8 cellular contexts compared by ENCODE assay signal in genomic region chrX:74419861-74420193, GRCh38. TPM values are rescaled to one million over a fixed set of nuclear protein-coding genes. Genes with fewer than 3 reads are reported as not detected.
DNase-seq lines count a peak whose midpoint lies in the region; ATAC-seq, FAIRE-seq and TF ChIP-seq lines count a peak whose summit lies in the region.

No MANE protein-coding gene starts in this region.

- H3K9me3 ChIP-seq in CD4-positive, alpha-beta T cell (ENCODE audit: control insufficient read depth, low read length): no peaks in the 10 kb centered on the region
- H3K9me3 ChIP-seq in ectodermal cell (ENCODE audit: control insufficient read depth, low read length) (no peaks in the 10 kb centered on the region), mucosa of stomach (ENCODE audit: control insufficient read depth, low read length) (no peaks in the 10 kb centered on the region)

- H3K4me3 ChIP-seq in ectodermal cell (ENCODE audit: insufficient read depth, low read depth, low read length): peak overlapping the region; percentile 62
- no peak overlapping the region for H3K4me3 ChIP-seq in mucosa of stomach (ENCODE audit: low read length)

- no peak overlapping the region for H3K27ac Mint-ChIP-seq in CD4-positive, alpha-beta T cell

- H3K9me3 Mint-ChIP-seq in CD4-positive, alpha-beta T cell: no peaks in the 10 kb centered on the region

- H3K4me1 Mint-ChIP-seq in CD4-positive, alpha-beta T cell (ENCODE audit: low read depth): peaks cover 7% of the 10 kb centered on the region

- H3K36me3 Mint-ChIP-seq in CD4-positive, alpha-beta T cell (ENCODE audit: low read depth): no peaks in the 10 kb centered on the region

- 2 to 4% methylated on average over 20 of the region's 20 CpGs for WGBS in ectodermal cell, 2 experiments

- peak overlapping the region; percentile 93 for H3K4me3 Mint-ChIP-seq in CD4-positive, alpha-beta T cell

- H3K4me1 ChIP-seq in ectodermal cell (ENCODE audit: control insufficient read depth, insufficient read depth, low read length): peaks cover 10% of the 10 kb centered on the region
- H3K4me1 ChIP-seq in mucosa of stomach (ENCODE audit: control insufficient read depth, insufficient read depth, low read length): no peaks in the 10 kb centered on the region

- no peak for TF ChIP-seq CTCF in CD4-positive, alpha-beta T cell (IDR thresholded peaks at IDR 0.05)
- TF ChIP-seq CTCF in omental fat pad (IDR thresholded peaks at IDR 0.05): no peak

- intact Hi-C loops in CD4-positive, alpha-beta T cell (cut with DNase I, micrococcal nuclease): no loop called here

- H3K27me3 Mint-ChIP-seq in CD4-positive, alpha-beta T cell: peaks cover 33% of the 10 kb centered on the region

- peak overlapping the region; percentile 53 for H3K9ac ChIP-seq in mucosa of stomach (ENCODE audit: low read length)

- ATAC-seq in CD4-positive, alpha-beta T cell (ENCODE audit: poor library complexity): no peak
- no peak for ATAC-seq in omental fat pad (ENCODE audit: low FRiP score)

- H3K27ac ChIP-seq in CD4-positive, alpha-beta T cell (ENCODE audit: low read depth, low read length): no peak overlapping the region
- H3K27ac ChIP-seq in ectodermal cell (ENCODE audit: insufficient read depth, low read depth, low read length, poor library complexity, severe bottlenecking): no peak overlapping the region

- POLR2A ChIA-PET in CD4-positive, alpha-beta T cell (lab: Charles Lee): no interaction called here

- CTCF ChIA-PET in CD4-positive, alpha-beta T cell (lab: Charles Lee): no interaction called here

- FAIRE-seq in frontal cortex (lab: Jason Lieb, UNC): no peak

- peaks cover 12% of the 10 kb centered on the region for H3K27me3 ChIP-seq in CD4-positive, alpha-beta T cell (ENCODE audit: control insufficient read depth, insufficient read depth, low read length)
- no peaks in the 10 kb centered on the region for H3K27me3 ChIP-seq in ectodermal cell (ENCODE audit: control insufficient read depth, insufficient read depth, low read length, poor library complexity, severe bottlenecking)
- no peaks in the 10 kb centered on the region for H3K27me3 ChIP-seq in mucosa of stomach (ENCODE audit: control insufficient read depth, insufficient read depth, low read length)

- H3K36me3 ChIP-seq in ectodermal cell (ENCODE audit: control insufficient read depth, insufficient read depth, low read length): no peaks in the 10 kb centered on the region
- H3K36me3 ChIP-seq in mucosa of stomach (ENCODE audit: control insufficient read depth, insufficient read depth, low read length): no peaks in the 10 kb centered on the region

- peak in 1 of 10 experiments; percentile 32 for DNase-seq in CD4-positive, alpha-beta T cell
- DNase-seq in NCI-H2171 treated with DMSO at 0.1 percent for 48 hours (lab: John Stamatoyannopoulos, UW) (peak; percentile 39), frontal cortex (ENCODE audit: low spot score in 2 of 2) (no peak), omental fat pad (ENCODE audit: low spot score) (no peak), NOMO-1 treated with DMSO at 0.1 percent for 48 hours (lab: John Stamatoyannopoulos, UW; ENCODE audit: unreplicated experiment) (no peak)
- DNase-seq in stimulated activated CD4-positive, alpha-beta T cell treated with anti-CD3 and anti-CD28 coated beads, Interleukin-4, amount 100 ng/mL, for 24 hours: no peak

RNA-seq across cellular contexts. Expression of gene SLC16A2, which starts 1.5 kb away (rescaled TPM):
- total RNA-seq in CD4-positive, alpha-beta T cell: under 1 TPM; 0.16 to 0.22 TPM
- 31.8 TPM for polyA plus RNA-seq in ectodermal cell (2013, experiment 1 of 4)
- polyA plus RNA-seq in ectodermal cell (2013, experiment 2 of 4): 34.0 TPM
- polyA plus RNA-seq in ectodermal cell (2013, experiment 3 of 4): 26.7 TPM
- polyA plus RNA-seq in ectodermal cell (2013, experiment 4 of 4): 32.0 TPM
- total RNA-seq in frontal cortex: 13.0 TPM
- 10 to 100 TPM in 2 of 4 donors, 1 to 10 TPM in 2; 8.0 to 15.8 (median 10.2) TPM for total RNA-seq in omental fat pad

Comparison
In these comparisons a context has a peak if more than half of its experiments do, and no peak if none do; other contexts are left out.
1. RNA of gene SLC16A2, which starts 1.5 kb away (total RNA-seq): 13.0 TPM in frontal cortex (single experiment) and 8.0 to 15.8 TPM in omental fat pad; 0.16 to 0.22 TPM in CD4-positive, alpha-beta T cell; every median in the first group is over 4 times any median in the second.